ENCODE assay signal across 8 cellular contexts in the genomic region with DNA sequence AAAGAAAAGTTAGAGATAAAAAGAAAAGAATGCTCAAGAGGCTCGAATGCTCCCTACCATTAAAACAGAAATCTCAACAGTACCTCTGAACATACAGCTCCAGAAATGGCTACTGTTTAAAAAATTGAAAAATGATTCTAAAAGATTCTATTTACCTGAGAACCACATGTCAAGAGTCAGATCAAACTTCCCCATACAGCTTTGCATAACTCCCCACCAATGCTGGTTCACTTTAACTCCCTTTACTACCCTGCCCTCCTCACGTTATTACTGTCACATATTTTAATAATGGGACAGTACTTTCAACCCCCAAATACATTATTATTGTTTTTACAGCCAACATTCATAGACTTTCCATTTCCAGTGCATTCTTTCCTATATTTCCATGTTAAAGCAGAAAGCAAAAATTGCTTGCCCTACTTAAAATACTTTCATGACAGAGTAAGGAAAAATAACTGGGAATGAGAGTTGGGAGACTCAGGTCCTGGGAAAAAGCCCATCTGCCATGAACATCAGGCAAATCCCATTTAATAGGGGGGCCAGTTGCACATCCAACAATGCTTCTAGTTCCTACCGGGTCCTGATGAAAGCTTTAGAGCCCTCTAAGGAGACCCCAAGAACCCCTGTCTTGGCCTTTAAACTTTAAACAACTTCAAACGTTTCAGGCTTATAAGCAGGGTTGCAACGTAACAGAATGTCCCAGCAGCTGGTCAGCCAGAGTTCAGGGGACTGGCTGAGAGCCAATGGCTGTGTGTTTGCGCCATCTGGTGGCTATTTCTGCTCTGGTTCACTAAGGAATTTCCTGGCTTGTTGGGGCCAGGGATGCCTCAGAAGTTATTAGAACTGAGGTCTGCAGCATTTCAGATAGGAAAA.
DNase-seq lines count a peak whose midpoint lies in the region; ATAC-seq and TF ChIP-seq lines count a peak whose summit lies in the region.

No MANE protein-coding gene starts in this region.

- peak; percentile 79 for DNase-seq in ACHN
- peak; percentile 87 for DNase-seq in RPMI8226
- DNase-seq in activated naive CD4-positive, alpha-beta T cell treated with anti-CD3 and anti-CD28 coated beads, Interleukin-2, amount 50 U/mL, for 16 hours = peak; percentile 39
- DNase-seq in glomerular endothelial cell (ENCODE audit: extremely low read depth, low read depth, low spot score) = peak; percentile 65
- peak; percentile 92 for DNase-seq in osteoblast (ENCODE audit: insufficient read length, low spot score, missing footprints)
- DNase-seq in upper lobe of right lung = peak; percentile 74

- intact Hi-C loops in upper lobe of right lung (cut with DNase I) = no loop called here

- in situ Hi-C loops in ACHN (cut with HindIII; ENCODE audit: low pct_ligation_motif_present, low pct_unique_long_range_greater_than_20kb, low sequenced_read_pairs) = loop anchor here (25.0 kb wide), 1 partner anchor 714 kb away; no protein-coding TSS in a partner anchor

- TF ChIP-seq CTCF in LNCAP (IDR thresholded peaks at IDR 0.05) = peak; percentile 80
- TF ChIP-seq CTCF in osteoblast (IDR thresholded peaks at IDR 0.05; ENCODE audit: extremely low read depth, low read depth, low read length) = peak; percentile 91
- peak; percentile 87 for TF ChIP-seq CTCF in upper lobe of right lung (IDR thresholded peaks at IDR 0.05)

- ATAC-seq in GM18858 (IDR thresholded peaks at IDR 0.05; ENCODE audit: unreplicated experiment) (peak; percentile 52), upper lobe of right lung (peak; percentile 95)

- no peaks in the 10 kb centered on the region for H3K4me1 ChIP-seq in osteoblast (ENCODE audit: insufficient read depth, low read length)
- peaks cover 16% of the 10 kb centered on the region for H3K4me1 ChIP-seq in upper lobe of right lung

- no peak overlapping the region for H2AFZ ChIP-seq in osteoblast (ENCODE audit: low read length)

- no peak overlapping the region for H3K4me2 ChIP-seq in osteoblast (ENCODE audit: insufficient read depth, low read length)

- H3K4me3 ChIP-seq in osteoblast (ENCODE audit: insufficient read depth, low read length) (no peak overlapping the region), upper lobe of right lung (no peak overlapping the region)

- H3K27ac ChIP-seq in osteoblast (ENCODE audit: low read depth, low read length) = no peak overlapping the region
- H3K27ac ChIP-seq in upper lobe of right lung = peak overlapping the region; percentile 66

- H3K27me3 ChIP-seq in osteoblast (ENCODE audit: insufficient read depth, low read length) (no peaks in the 10 kb centered on the region), upper lobe of right lung (no peaks in the 10 kb centered on the region)

- H4K20me1 ChIP-seq in osteoblast (ENCODE audit: insufficient read depth, low read length) = no peaks in the 10 kb centered on the region

- no peaks in the 10 kb centered on the region for H3K36me3 ChIP-seq in osteoblast (ENCODE audit: insufficient read depth, low read length)
- H3K36me3 ChIP-seq in upper lobe of right lung = peaks cover 35% of the 10 kb centered on the region

- no peaks in the 10 kb centered on the region for H3K79me2 ChIP-seq in osteoblast (ENCODE audit: insufficient read depth, low read length)

- H3K9me3 ChIP-seq in osteoblast (ENCODE audit: low read depth, low read length) (no peaks in the 10 kb centered on the region), upper lobe of right lung (no peaks in the 10 kb centered on the region)

Comparison
In these comparisons a context has a peak if more than half of its experiments do, and no peak if none do; other contexts are left out.
1. DNase-seq: peak in every context shown above with its lines; median percentile 92 in osteoblast; 87 in RPMI8226; 79 in ACHN; 74 in upper lobe of right lung; 65 in glomerular endothelial cell; 39 in activated naive CD4-positive, alpha-beta T cell treated with anti-CD3 and anti-CD28 coated beads, Interleukin-2, amount 50 U/mL, for 16 hours.